In the genomic region with DNA sequence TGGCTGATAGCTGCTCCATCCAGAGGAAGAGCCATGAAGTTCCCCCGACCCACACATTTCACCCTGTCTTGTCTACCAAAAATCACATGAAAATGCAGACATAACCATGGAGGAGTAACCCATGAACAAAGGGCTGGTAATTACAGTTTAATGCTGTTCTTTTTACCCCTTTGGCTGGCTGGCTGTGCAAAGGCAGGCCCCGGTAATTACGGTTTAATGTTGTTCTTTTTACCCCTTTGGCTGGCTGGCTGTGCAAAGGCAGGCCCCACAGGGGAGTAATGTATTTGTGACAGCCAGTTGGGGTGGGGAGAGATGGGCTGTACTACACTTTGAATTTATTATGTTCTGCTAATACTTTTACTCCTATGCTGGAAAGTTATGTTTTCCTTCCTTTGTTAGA, we compare ENCODE assay signal across 14 cellular contexts. TPM values are rescaled to one million over a fixed set of nuclear protein-coding genes. Genes with fewer than 3 reads are reported as not detected.
DNase-seq lines count a peak whose midpoint lies in the region; TF ChIP-seq lines count a peak whose summit lies in the region.
"Had no signal": no experiment of that assay in that cellular context is flagged by ENCODE, and none has a peak within 500 bp of the region (broad histone marks: within the 10 kb centered on the region; RNA-seq: fewer than 3 reads in every experiment).

No MANE protein-coding gene starts in this region.

- no peak overlapping the region for H3K4me3 ChIP-seq in subcutaneous abdominal adipose tissue (ENCODE audit: low read depth in 1 of 5, low read length in 5 of 5)
- H3K4me3 ChIP-seq: pancreas, thyroid gland had no signal

- no peaks in the 10 kb centered on the region for H3K36me3 ChIP-seq in subcutaneous abdominal adipose tissue (ENCODE audit: control insufficient read depth in 5 of 5, insufficient read depth in 5 of 5, low read length in 5 of 5)
- H3K36me3 ChIP-seq: pancreas, thyroid gland had no signal

- H3K27ac Mint-ChIP-seq in activated naive CD4-positive, alpha-beta T cell treated with anti-CD3 and anti-CD28 coated beads for 36 hours: peak overlapping the region; percentile 42
- peak overlapping the region; percentile 34 for H3K27ac Mint-ChIP-seq in glutamatergic neuron (ENCODE audit: unreplicated experiment)

- no peaks in the 10 kb centered on the region for H3K9me3 ChIP-seq in subcutaneous abdominal adipose tissue (ENCODE audit: control insufficient read depth in 5 of 5, low read length in 5 of 5)
- H3K9me3 ChIP-seq: pancreas, thyroid gland had no signal

- DNase-seq in activated naive CD4-positive, alpha-beta T cell treated with anti-CD3 and anti-CD28 coated beads for 36 hours: no peak
- DNase-seq in activated naive CD4-positive, alpha-beta T cell (lab: John Stamatoyannopoulos, UW): no peak
- DNase-seq in RWPE1 (ENCODE audit: low spot score) (no peak), glutamatergic neuron (no peak), AG08395 (ENCODE audit: low spot score) (no peak), G401 (ENCODE audit: low spot score) (no peak), D341Med (ENCODE audit: low spot score) (no peak)
- DNase-seq: DMS153; midbrain; NK-92 treated with Interleukin-12 subunit alpha and Interleukin-12 subunit beta, amount 100 ng/mL, for 24 hours; pancreas; thyroid gland had no signal

- POLR2A ChIA-PET in RWPE1 (lab: Yijun Ruan, JAX; ENCODE audit: low non-redundant PET): no interaction called here

- in situ Hi-C loops in G401 (cut with HindIII; ENCODE audit: low sequenced_read_pairs): no loop called here

- no peaks in the 10 kb centered on the region for H3K36me3 Mint-ChIP-seq in activated naive CD4-positive, alpha-beta T cell treated with anti-CD3 and anti-CD28 coated beads for 36 hours (ENCODE audit: low read depth)
- no peaks in the 10 kb centered on the region for H3K36me3 Mint-ChIP-seq in glutamatergic neuron (ENCODE audit: unreplicated experiment)

- H3K9ac ChIP-seq in subcutaneous abdominal adipose tissue (ENCODE audit: low read length in 5 of 5): peak overlapping the region in 1 of 5 donors; percentile 19
- H3K9ac ChIP-seq: KMS-11 had no signal

- H3K4me3 Mint-ChIP-seq in activated naive CD4-positive, alpha-beta T cell treated with anti-CD3 and anti-CD28 coated beads for 36 hours: no peak overlapping the region
- no peak overlapping the region for H3K4me3 Mint-ChIP-seq in glutamatergic neuron (ENCODE audit: unreplicated experiment)

- no peaks in the 10 kb centered on the region for H3K27me3 ChIP-seq in subcutaneous abdominal adipose tissue (ENCODE audit: control insufficient read depth in 5 of 5, insufficient read depth in 4 of 5, low read length in 5 of 5)
- H3K27me3 ChIP-seq: pancreas, thyroid gland had no signal

- CTCF ChIA-PET in activated naive CD4-positive, alpha-beta T cell treated with anti-CD3 and anti-CD28 coated beads for 36 hours (lab: Charles Lee): interaction anchor here (0.6 to 1.3 kb wide), 2 partner anchors 23 to 618 kb away, joined by 3 read pairs; no protein-coding TSS in a partner anchor
- CTCF ChIA-PET in RWPE1 (lab: Yijun Ruan, JAX): no interaction called here

- TF ChIP-seq CTCF in RWPE1 (conservative IDR thresholded peaks at IDR 0.05; ENCODE audit: low read depth) (no peak), glutamatergic neuron (IDR thresholded peaks at IDR 0.05; ENCODE audit: partially characterized antibody, unreplicated experiment) (no peak)

- no peaks in the 10 kb centered on the region for H3K27me3 Mint-ChIP-seq in activated naive CD4-positive, alpha-beta T cell treated with anti-CD3 and anti-CD28 coated beads for 36 hours (ENCODE audit: low read depth)
- H3K27me3 Mint-ChIP-seq in glutamatergic neuron (ENCODE audit: unreplicated experiment): no peaks in the 10 kb centered on the region

- no peaks in the 10 kb centered on the region for H3K9me3 Mint-ChIP-seq in activated naive CD4-positive, alpha-beta T cell treated with anti-CD3 and anti-CD28 coated beads for 36 hours
- H3K9me3 Mint-ChIP-seq in glutamatergic neuron (ENCODE audit: unreplicated experiment): peaks cover 4% of the 10 kb centered on the region

- H3K27ac ChIP-seq in RWPE1: peak overlapping the region; percentile 50
- peak overlapping the region; percentile 89 for H3K27ac ChIP-seq in subcutaneous abdominal adipose tissue (ENCODE audit: low read depth, low read length)
- H3K27ac ChIP-seq: KMS-11, pancreas, thyroid gland had no signal

- H3K4me1 ChIP-seq in subcutaneous abdominal adipose tissue (ENCODE audit: control insufficient read depth in 5 of 5, insufficient read depth in 5 of 5, low read length in 5 of 5): peaks cover 9 to 83% (median 77%) of the 10 kb centered on the region in 5 donors

- intact Hi-C loops in activated naive CD4-positive, alpha-beta T cell treated with anti-CD3 and anti-CD28 coated beads for 36 hours (cut with micrococcal nuclease): loop anchor here (10.0 kb wide), 2 partner anchors 272 to 1432 kb away; no protein-coding TSS in a partner anchor

- H3K4me1 Mint-ChIP-seq in activated naive CD4-positive, alpha-beta T cell treated with anti-CD3 and anti-CD28 coated beads for 36 hours (ENCODE audit: low read depth): peaks cover 95% of the 10 kb centered on the region
- peaks cover 58% of the 10 kb centered on the region for H3K4me1 Mint-ChIP-seq in glutamatergic neuron (ENCODE audit: low read depth, unreplicated experiment)

RNA-seq across cellular contexts. Expression of a gene that starts 41.7 kb away (rescaled TPM):
- total RNA-seq in activated naive CD4-positive, alpha-beta T cell treated with anti-CD3 and anti-CD28 coated beads for 36 hours: 10 to 100 TPM; 28.5 to 31.4 TPM
- 49.4 TPM for total RNA-seq in glutamatergic neuron (ENCODE audit: unreplicated experiment)
- 13.2 and 18.9 TPM in 2 replicates for total RNA-seq in G401 (2014; rRNA removed; shearing (Covaris generic))
